In the genomic region with DNA sequence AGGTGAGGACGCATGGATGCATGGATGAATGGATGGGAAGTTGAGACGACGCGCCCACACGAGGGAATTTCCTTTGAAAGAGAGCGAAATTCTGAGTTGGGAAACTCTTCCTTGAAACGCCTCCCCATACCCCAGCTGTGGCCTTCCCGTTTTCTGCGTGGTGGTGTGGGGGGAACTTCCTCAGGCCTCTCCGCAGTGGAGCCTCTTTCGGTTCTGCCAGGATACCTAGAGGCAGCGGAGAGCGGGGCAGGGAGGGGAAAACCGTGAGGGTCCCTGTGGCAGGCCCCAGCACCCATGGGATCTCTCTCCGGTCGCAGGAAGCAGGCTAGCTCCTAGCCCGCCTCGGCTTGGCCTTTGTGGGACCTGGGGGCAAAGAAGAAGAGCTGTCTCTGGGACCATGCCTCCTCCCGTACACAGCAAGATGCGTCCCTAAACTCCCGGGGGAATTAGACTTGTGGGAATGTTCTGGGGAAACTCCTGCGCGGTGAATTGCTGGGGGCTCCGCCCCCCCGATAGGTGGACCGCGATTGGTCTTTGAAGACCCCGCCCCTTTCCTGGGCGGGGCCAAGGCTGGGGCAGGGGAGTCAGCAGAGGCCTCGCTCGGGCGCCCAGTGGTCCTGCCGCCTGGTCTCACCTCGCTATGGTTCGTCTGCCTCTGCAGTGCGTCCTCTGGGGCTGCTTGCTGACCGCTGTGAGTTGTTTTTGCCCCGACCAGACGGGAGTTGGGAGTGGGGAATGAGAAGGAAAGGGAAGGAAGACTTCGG, we compare ENCODE assay signal across 8 cellular contexts. TPM values are rescaled to one million over a fixed set of nuclear protein-coding genes. Genes with fewer than 3 reads are reported as not detected.
DNase-seq lines count a peak whose midpoint lies in the region; ATAC-seq and TF ChIP-seq lines count a peak whose summit lies in the region.

A gene (plus strand): TSS at position 611 of the 764 bp plus-strand sequence. CDS start 30 bp downstream, at position 641.

- no peaks in the 10 kb centered on the region for H3K36me3 Mint-ChIP-seq in activated CD4-positive, alpha-beta memory T cell treated with anti-CD3 and anti-CD28 coated beads for 36 hours

- H3K36me3 ChIP-seq in duodenal mucosa (ENCODE audit: control insufficient read depth in 1 of 2, insufficient read depth in 2 of 2, low read length in 2 of 2) = peaks cover 0 to 10% of the 10 kb centered on the region in 2 donors

- no peaks in the 10 kb centered on the region for H3K9me3 Mint-ChIP-seq in activated CD4-positive, alpha-beta memory T cell treated with anti-CD3 and anti-CD28 coated beads for 36 hours

- H3K4me3 ChIP-seq in duodenal mucosa (ENCODE audit: low read depth in 1 of 2, low read length in 2 of 2) (peak within 1 kb of the TSS; percentile 69 to 82), lower leg skin (ENCODE audit: low read depth, poor library complexity, severe bottlenecking) (peak within 1 kb of the TSS; percentile 30)

- peak within 1 kb of the TSS; percentile 45 to 70 for H3K9ac ChIP-seq in duodenal mucosa (ENCODE audit: low read depth in 1 of 2, low read length in 2 of 2)

- ATAC-seq in GM21825 (IDR thresholded peaks at IDR 0.05; ENCODE audit: unreplicated experiment) = peak; percentile 63

- H3K27me3 Mint-ChIP-seq in activated CD4-positive, alpha-beta memory T cell treated with anti-CD3 and anti-CD28 coated beads for 36 hours = peaks cover 8% of the 10 kb centered on the region

- H3K9me3 ChIP-seq in duodenal mucosa (ENCODE audit: control insufficient read depth in 1 of 2, low read length in 2 of 2) = no peaks in the 10 kb centered on the region

- H3K27me3 ChIP-seq in duodenal mucosa (ENCODE audit: control insufficient read depth in 1 of 2, insufficient read depth in 2 of 2, low read length in 2 of 2) = peaks cover 3 to 6% of the 10 kb centered on the region in 2 donors

- no peak within 1 kb of the TSS for H3K27ac Mint-ChIP-seq in activated CD4-positive, alpha-beta memory T cell treated with anti-CD3 and anti-CD28 coated beads for 36 hours

- peaks cover 9 to 13% of the 10 kb centered on the region in 2 donors for H3K4me1 ChIP-seq in duodenal mucosa (ENCODE audit: control insufficient read depth in 1 of 2, insufficient read depth in 2 of 2, low read length in 2 of 2)

- peak within 1 kb of the TSS; percentile 93 for H3K4me3 Mint-ChIP-seq in activated CD4-positive, alpha-beta memory T cell treated with anti-CD3 and anti-CD28 coated beads for 36 hours

- CTCF ChIA-PET in activated CD4-positive, alpha-beta memory T cell treated with anti-CD3 and anti-CD28 coated beads for 36 hours (lab: Charles Lee) = interaction anchor here (0.7 to 1.4 kb wide), 3 partner anchors 11 to 189 kb away, joined by 3 to 5 read pairs (median 4); no protein-coding TSS in a partner anchor

- DNase-seq in ELR (ENCODE audit: low read depth) (peak; percentile 76), MV-4-11 (lab: John Stamatoyannopoulos, UW) (peak; percentile 53), lower leg skin (ENCODE audit: low spot score in 2 of 2) (peak; percentile 81 to 96), NCI-H2107 (lab: John Stamatoyannopoulos, UW) (no peak)
- DNase-seq in activated CD4-positive, alpha-beta memory T cell treated with anti-CD3 and anti-CD28 coated beads for 36 hours = peak; percentile 78
- DNase-seq in stimulated activated CD4-positive, alpha-beta T cell treated with anti-CD3 and anti-CD28 coated beads, Interleukin-4, amount 100 ng/mL, for 48 hours (ENCODE audit: low read depth in 2 of 2) = peak; percentile 57 to 62

- 2 to 3% methylated on average over 37 to 38 of the region's 40 CpGs for WGBS in lower leg skin, 2 donors

- TF ChIP-seq POLR2A in lower leg skin (IDR thresholded peaks at IDR 0.05) = no peak

- peaks cover 9% of the 10 kb centered on the region for H3K4me1 Mint-ChIP-seq in activated CD4-positive, alpha-beta memory T cell treated with anti-CD3 and anti-CD28 coated beads for 36 hours (ENCODE audit: low read depth)

- POLR2A ChIA-PET in activated CD4-positive, alpha-beta memory T cell treated with anti-CD3 and anti-CD28 coated beads for 36 hours (lab: Charles Lee) = no interaction called here

- TF ChIP-seq CTCF in lower leg skin (IDR thresholded peaks at IDR 0.05) = no peak

- intact Hi-C loops in activated CD4-positive, alpha-beta memory T cell treated with anti-CD3 and anti-CD28 coated beads for 36 hours (cut with micrococcal nuclease) = no loop called here
- intact Hi-C loops in lower leg skin (cut with DNase I; ENCODE audit: low total_unique reads) = no loop called here

- H3K27ac ChIP-seq in duodenal mucosa (ENCODE audit: low read depth, low read length) = peak within 1 kb of the TSS; percentile 21

RNA-seq across cellular contexts. Expression of the gene that starts here (rescaled TPM):
- 1 to 10 TPM; 3.2 to 4.0 TPM for total RNA-seq in activated CD4-positive, alpha-beta memory T cell treated with anti-CD3 and anti-CD28 coated beads for 36 hours
- 10 to 100 TPM; 12.0 to 17.5 (median 15.9) TPM for total RNA-seq in lower leg skin
